9 cellular contexts compared by ENCODE assay signal in genomic region chr20:12570371-12570770, GRCh38.
DNase-seq lines count a peak whose midpoint lies in the region; ATAC-seq and TF ChIP-seq lines count a peak whose summit lies in the region.
"Had no signal": no experiment of that assay in that cellular context is flagged by ENCODE, and none has a peak within 500 bp of the region (broad histone marks: within the 10 kb centered on the region; RNA-seq: fewer than 3 reads in every experiment).

No MANE protein-coding gene starts in this region.

- peak; percentile 16 for TF ChIP-seq CTCF in GM12873 (IDR thresholded peaks at IDR 0.05; ENCODE audit: insufficient read depth, low read depth, low read length, missing control alignments)
- TF ChIP-seq CTCF in nephron progenitor cell (IDR thresholded peaks at IDR 0.05) = peak; percentile 48

- ATAC-seq in GM18502 (IDR thresholded peaks at IDR 0.05; ENCODE audit: poor library complexity, unreplicated experiment) = no peak

- DNase-seq in NCI-H2081 treated with DMSO at 0.1 percent for 48 hours (lab: John Stamatoyannopoulos, UW) = peak; percentile 74
- peak; percentile 26 for DNase-seq in UCSD-AML1 (lab: John Stamatoyannopoulos, UW; ENCODE audit: unreplicated experiment)
- peak; percentile 34 for DNase-seq in nephron progenitor cell
- DNase-seq in activated naive CD4-positive, alpha-beta T cell treated with anti-CD3 and anti-CD28 coated beads, Interleukin-2, amount 10 ng/mL, durations not matched to agents 7 days and 5 days = no peak
- DNase-seq in 8988T = no peak
- no peak for DNase-seq in stimulated activated CD8-positive, alpha-beta memory T cell treated with anti-CD3 and anti-CD28 coated beads, Interleukin-4, amount 100 ng/mL, for 48 hours
- DNase-seq: dermis blood vessel endothelial cell had no signal

- no peak overlapping the region for H3K4me3 Mint-ChIP-seq in nephron progenitor cell
- no peak overlapping the region for H3K4me3 Mint-ChIP-seq in activated naive CD4-positive, alpha-beta T cell treated with anti-CD3 and anti-CD28 coated beads, Interleukin-2, amount 10 ng/mL, durations not matched to agents 7 days and 5 days

- no peaks in the 10 kb centered on the region for H3K9me3 Mint-ChIP-seq in nephron progenitor cell
- H3K9me3 Mint-ChIP-seq in activated naive CD4-positive, alpha-beta T cell treated with anti-CD3 and anti-CD28 coated beads, Interleukin-2, amount 10 ng/mL, durations not matched to agents 7 days and 5 days = peaks cover 4% of the 10 kb centered on the region

- no peak overlapping the region for H3K27ac Mint-ChIP-seq in nephron progenitor cell
- H3K27ac Mint-ChIP-seq in activated naive CD4-positive, alpha-beta T cell treated with anti-CD3 and anti-CD28 coated beads, Interleukin-2, amount 10 ng/mL, durations not matched to agents 7 days and 5 days = no peak overlapping the region

- H3K27me3 Mint-ChIP-seq in nephron progenitor cell (ENCODE audit: low read depth, poor library complexity) = no peaks in the 10 kb centered on the region
- no peaks in the 10 kb centered on the region for H3K27me3 Mint-ChIP-seq in activated naive CD4-positive, alpha-beta T cell treated with anti-CD3 and anti-CD28 coated beads, Interleukin-2, amount 10 ng/mL, durations not matched to agents 7 days and 5 days

- no peaks in the 10 kb centered on the region for H3K36me3 Mint-ChIP-seq in nephron progenitor cell (ENCODE audit: low read depth)
- no peaks in the 10 kb centered on the region for H3K36me3 Mint-ChIP-seq in activated naive CD4-positive, alpha-beta T cell treated with anti-CD3 and anti-CD28 coated beads, Interleukin-2, amount 10 ng/mL, durations not matched to agents 7 days and 5 days

- CTCF ChIA-PET in activated naive CD4-positive, alpha-beta T cell treated with anti-CD3 and anti-CD28 coated beads, Interleukin-2, amount 10 ng/mL, durations not matched to agents 7 days and 5 days (lab: Charles Lee) = no interaction called here

- peaks cover 17% of the 10 kb centered on the region for H3K4me1 Mint-ChIP-seq in nephron progenitor cell
- H3K4me1 Mint-ChIP-seq in activated naive CD4-positive, alpha-beta T cell treated with anti-CD3 and anti-CD28 coated beads, Interleukin-2, amount 10 ng/mL, durations not matched to agents 7 days and 5 days = no peaks in the 10 kb centered on the region

Comparison
In these comparisons a context has a peak if more than half of its experiments do, and no peak if none do; other contexts are left out.
1. DNase-seq: peak in NCI-H2081 treated with DMSO at 0.1 percent for 48 hours (single experiment), UCSD-AML1 (single experiment) and nephron progenitor cell (single experiment); none in activated naive CD4-positive, alpha-beta T cell treated with anti-CD3 and anti-CD28 coated beads, Interleukin-2, amount 10 ng/mL, durations not matched to agents 7 days and 5 days (single experiment), 8988T (single experiment) and stimulated activated CD8-positive, alpha-beta memory T cell treated with anti-CD3 and anti-CD28 coated beads, Interleukin-4, amount 100 ng/mL, for 48 hours (single experiment).